In the genomic region with DNA sequence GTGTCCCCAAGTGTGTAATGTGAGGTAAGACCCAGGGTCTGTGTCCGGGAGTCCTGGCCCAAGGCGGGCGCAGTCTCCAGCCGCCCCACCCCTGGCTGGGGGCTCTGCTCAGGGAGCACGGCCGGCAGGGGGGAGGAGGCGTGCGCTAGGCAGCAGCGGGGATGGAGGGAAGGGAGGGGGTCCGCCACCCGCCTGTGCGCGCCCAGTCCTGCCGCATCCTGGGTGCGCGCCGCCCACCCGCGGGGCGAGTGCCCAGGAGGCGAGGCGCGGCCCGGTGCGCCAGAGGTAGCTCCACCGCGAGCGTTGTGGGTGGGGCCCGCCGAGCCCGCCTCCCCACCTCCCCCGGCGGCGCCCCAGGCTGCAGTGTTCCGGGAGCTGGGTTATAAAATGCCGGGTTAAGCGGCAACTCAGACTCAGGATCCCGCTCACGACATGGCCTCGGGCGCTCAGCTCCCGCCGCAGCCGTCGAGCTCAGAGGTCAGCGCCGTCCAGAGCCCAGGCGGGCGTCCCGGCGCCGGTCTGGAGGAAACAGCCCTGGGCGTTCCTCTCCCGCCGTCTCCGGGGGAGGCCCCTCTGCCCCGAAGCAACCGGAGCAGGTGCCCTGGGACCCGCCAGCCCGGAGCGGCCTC, we compare ENCODE assay signal across 1 cellular context.
TF ChIP-seq lines count a peak whose summit lies in the region.

TSS of gene CCNI2 (plus strand) at position 363 of the 629 bp plus-strand sequence. CDS start at position 433, 70 bp downstream.

TF ChIP-seq in HEK293, 187 proteins besides CTCF, POLR2A, EP300 and RAD21 (continued from another document and continues in another):
- no peak for TF ChIP-seq KLF7 (tag by site-specific recombination; IDR thresholded peaks at IDR 0.05; ENCODE audit: borderline replicate concordance)
- peak; percentile 84 for TF ChIP-seq GLIS2 (tag by site-specific recombination; IDR thresholded peaks at IDR 0.05)
- TF ChIP-seq, protein P1, sequence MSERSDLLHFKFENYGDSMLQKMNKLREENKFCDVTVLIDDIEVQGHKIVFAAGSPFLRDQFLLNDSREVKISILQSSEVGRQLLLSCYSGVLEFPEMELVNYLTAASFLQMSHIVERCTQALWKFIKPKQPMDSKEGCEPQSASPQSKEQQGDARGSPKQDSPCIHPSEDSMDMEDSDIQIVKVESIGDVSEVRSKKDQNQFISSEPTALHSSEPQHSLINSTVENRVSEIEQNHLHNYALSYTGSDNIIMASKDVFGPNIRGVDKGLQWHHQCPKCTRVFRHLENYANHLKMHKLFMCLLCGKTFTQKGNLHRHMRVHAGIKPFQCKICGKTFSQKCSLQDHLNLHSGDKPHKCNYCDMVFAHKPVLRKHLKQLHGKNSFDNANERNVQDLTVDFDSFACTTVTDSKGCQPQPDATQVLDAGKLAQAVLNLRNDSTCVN (tag by site-specific recombination; optimal IDR thresholded peaks at IDR 0.05): peak; percentile 72
- TF ChIP-seq ZNF521 (tag by site-specific recombination; IDR thresholded peaks at IDR 0.05): no peak
- no peak for TF ChIP-seq ZNF514 (tag by site-specific recombination; IDR thresholded peaks at IDR 0.05)
- TF ChIP-seq, protein P2, sequence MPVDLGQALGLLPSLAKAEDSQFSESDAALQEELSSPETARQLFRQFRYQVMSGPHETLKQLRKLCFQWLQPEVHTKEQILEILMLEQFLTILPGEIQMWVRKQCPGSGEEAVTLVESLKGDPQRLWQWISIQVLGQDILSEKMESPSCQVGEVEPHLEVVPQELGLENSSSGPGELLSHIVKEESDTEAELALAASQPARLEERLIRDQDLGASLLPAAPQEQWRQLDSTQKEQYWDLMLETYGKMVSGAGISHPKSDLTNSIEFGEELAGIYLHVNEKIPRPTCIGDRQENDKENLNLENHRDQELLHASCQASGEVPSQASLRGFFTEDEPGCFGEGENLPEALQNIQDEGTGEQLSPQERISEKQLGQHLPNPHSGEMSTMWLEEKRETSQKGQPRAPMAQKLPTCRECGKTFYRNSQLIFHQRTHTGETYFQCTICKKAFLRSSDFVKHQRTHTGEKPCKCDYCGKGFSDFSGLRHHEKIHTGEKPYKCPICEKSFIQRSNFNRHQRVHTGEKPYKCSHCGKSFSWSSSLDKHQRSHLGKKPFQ (tag by site-specific recombination; IDR thresholded peaks at IDR 0.05): no peak
- peak; percentile 80 for TF ChIP-seq ZNF692 (tag by site-specific recombination; IDR thresholded peaks at IDR 0.05)
- TF ChIP-seq ZNF596 (tag by site-specific recombination; IDR thresholded peaks at IDR 0.05): no peak
- TF ChIP-seq ZNF677 (tag by site-specific recombination; IDR thresholded peaks at IDR 0.05): no peak
- TF ChIP-seq INSM2 (tag by site-specific recombination; IDR thresholded peaks at IDR 0.05): no peak
- TF ChIP-seq ZFP41 (tag by site-specific recombination; IDR thresholded peaks at IDR 0.05; ENCODE audit: borderline replicate concordance): no peak
- TF ChIP-seq ZNF416 (tag by site-specific recombination; IDR thresholded peaks at IDR 0.05): no peak
- TF ChIP-seq ZNF341 (tag by site-specific recombination; IDR thresholded peaks at IDR 0.05; ENCODE audit: low read depth): peak; percentile 72
- TF ChIP-seq ZNF747 (tag by site-specific recombination; IDR thresholded peaks at IDR 0.05): no peak
- TF ChIP-seq ZXDB (tag by site-specific recombination; IDR thresholded peaks at IDR 0.05): no peak
- TF ChIP-seq KLF9 (tag by site-specific recombination; IDR thresholded peaks at IDR 0.05; ENCODE audit: low read depth): no peak
- no peak for TF ChIP-seq ZNF157 (tag by site-specific recombination; IDR thresholded peaks at IDR 0.05)
- no peak for TF ChIP-seq ZNF24 (tag by site-specific recombination; IDR thresholded peaks at IDR 0.05)
- TF ChIP-seq TCF7L2 (IDR thresholded peaks at IDR 0.05; ENCODE audit: borderline replicate concordance, low read depth, low read length): no peak
- TF ChIP-seq ZNF302 (tag by site-specific recombination; IDR thresholded peaks at IDR 0.05; ENCODE audit: low read depth): no peak
- peak; percentile 63 for TF ChIP-seq ZNF335 (tag by site-specific recombination; conservative IDR thresholded peaks at IDR 0.05)
- TF ChIP-seq ZBTB48 (tag by site-specific recombination; IDR thresholded peaks at IDR 0.05): peak; percentile 38; the same call in 1 of the 2 replicates
- no peak for TF ChIP-seq SALL2 (tag by site-specific recombination; IDR thresholded peaks at IDR 0.05; ENCODE audit: borderline replicate concordance)
- TF ChIP-seq, protein P3, sequence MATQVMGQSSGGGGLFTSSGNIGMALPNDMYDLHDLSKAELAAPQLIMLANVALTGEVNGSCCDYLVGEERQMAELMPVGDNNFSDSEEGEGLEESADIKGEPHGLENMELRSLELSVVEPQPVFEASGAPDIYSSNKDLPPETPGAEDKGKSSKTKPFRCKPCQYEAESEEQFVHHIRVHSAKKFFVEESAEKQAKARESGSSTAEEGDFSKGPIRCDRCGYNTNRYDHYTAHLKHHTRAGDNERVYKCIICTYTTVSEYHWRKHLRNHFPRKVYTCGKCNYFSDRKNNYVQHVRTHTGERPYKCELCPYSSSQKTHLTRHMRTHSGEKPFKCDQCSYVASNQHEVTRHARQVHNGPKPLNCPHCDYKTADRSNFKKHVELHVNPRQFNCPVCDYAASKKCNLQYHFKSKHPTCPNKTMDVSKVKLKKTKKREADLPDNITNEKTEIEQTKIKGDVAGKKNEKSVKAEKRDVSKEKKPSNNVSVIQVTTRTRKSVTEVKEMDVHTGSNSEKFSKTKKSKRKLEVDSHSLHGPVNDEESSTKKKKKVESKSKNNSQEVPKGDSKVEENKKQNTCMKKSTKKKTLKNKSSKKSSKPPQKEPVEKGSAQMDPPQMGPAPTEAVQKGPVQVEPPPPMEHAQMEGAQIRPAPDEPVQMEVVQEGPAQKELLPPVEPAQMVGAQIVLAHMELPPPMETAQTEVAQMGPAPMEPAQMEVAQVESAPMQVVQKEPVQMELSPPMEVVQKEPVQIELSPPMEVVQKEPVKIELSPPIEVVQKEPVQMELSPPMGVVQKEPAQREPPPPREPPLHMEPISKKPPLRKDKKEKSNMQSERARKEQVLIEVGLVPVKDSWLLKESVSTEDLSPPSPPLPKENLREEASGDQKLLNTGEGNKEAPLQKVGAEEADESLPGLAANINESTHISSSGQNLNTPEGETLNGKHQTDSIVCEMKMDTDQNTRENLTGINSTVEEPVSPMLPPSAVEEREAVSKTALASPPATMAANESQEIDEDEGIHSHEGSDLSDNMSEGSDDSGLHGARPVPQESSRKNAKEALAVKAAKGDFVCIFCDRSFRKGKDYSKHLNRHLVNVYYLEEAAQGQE (tag by site-specific recombination; IDR thresholded peaks at IDR 0.05): no peak
- TF ChIP-seq, protein P4, sequence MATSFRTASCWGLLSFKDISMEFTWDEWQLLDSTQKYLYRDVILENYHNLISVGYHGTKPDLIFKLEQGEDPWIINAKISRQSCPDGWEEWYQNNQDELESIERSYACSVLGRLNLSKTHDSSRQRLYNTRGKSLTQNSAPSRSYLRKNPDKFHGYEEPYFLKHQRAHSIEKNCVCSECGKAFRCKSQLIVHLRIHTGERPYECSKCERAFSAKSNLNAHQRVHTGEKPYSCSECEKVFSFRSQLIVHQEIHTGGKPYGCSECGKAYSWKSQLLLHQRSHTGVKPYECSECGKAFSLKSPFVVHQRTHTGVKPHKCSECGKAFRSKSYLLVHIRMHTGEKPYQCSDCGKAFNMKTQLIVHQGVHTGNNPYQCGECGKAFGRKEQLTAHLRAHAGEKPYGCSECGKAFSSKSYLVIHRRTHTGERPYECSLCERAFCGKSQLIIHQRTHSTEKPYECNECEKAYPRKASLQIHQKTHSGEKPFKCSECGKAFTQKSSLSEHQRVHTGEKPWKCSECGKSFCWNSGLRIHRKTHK (tag by site-specific recombination; IDR thresholded peaks at IDR 0.05): no peak
- peak; percentile 61; the same call in 1 of the 2 replicates for TF ChIP-seq KLF1 (tag by site-specific recombination; IDR thresholded peaks at IDR 0.05)
- TF ChIP-seq ZNF610 (tag by site-specific recombination; IDR thresholded peaks at IDR 0.05; ENCODE audit: borderline replicate concordance): no peak
- no peak for TF ChIP-seq ZNF133 (tag by site-specific recombination; IDR thresholded peaks at IDR 0.05)
- 0 out of 2 replicates have a peak, but pooled peaks have one; percentile 13 for TF ChIP-seq EGR2 (tag by site-specific recombination; IDR thresholded peaks at IDR 0.05; ENCODE audit: low read depth)
- TF ChIP-seq ZNF654 (tag by site-specific recombination; IDR thresholded peaks at IDR 0.05; ENCODE audit: low read depth): no peak
- TF ChIP-seq ZBTB20 (tag by site-specific recombination; IDR thresholded peaks at IDR 0.05): no peak
- TF ChIP-seq HOXD13 (CRISPR knock-in tag; IDR thresholded peaks at IDR 0.05; ENCODE audit: borderline replicate concordance): no peak
- no peak for TF ChIP-seq BCL11B (tag by site-specific recombination; IDR thresholded peaks at IDR 0.05; ENCODE audit: low read depth)
- TF ChIP-seq ZSCAN30 (tag by site-specific recombination; IDR thresholded peaks at IDR 0.05): no peak
- TF ChIP-seq ZNF174 (tag by site-specific recombination; IDR thresholded peaks at IDR 0.05): no peak
- peak; percentile 13; the same call in 1 of the 2 replicates for TF ChIP-seq OSR2 (tag by site-specific recombination; IDR thresholded peaks at IDR 0.05)
- TF ChIP-seq ZNF248 (tag by site-specific recombination; IDR thresholded peaks at IDR 0.05): no peak
- TF ChIP-seq ZNF362 (tag by site-specific recombination; IDR thresholded peaks at IDR 0.05): no peak
- TF ChIP-seq ZBTB8A (tag by site-specific recombination; IDR thresholded peaks at IDR 0.05): peak; percentile 61
- peak; percentile 7; the same call in 1 of the 2 replicates for TF ChIP-seq IKZF3 (tag by site-specific recombination; IDR thresholded peaks at IDR 0.05)
- TF ChIP-seq ZNF707 (tag by site-specific recombination; IDR thresholded peaks at IDR 0.05): no peak
- TF ChIP-seq ZNF2 (tag by site-specific recombination; IDR thresholded peaks at IDR 0.05): no peak
- no peak for TF ChIP-seq ZNF112 (tag by site-specific recombination; IDR thresholded peaks at IDR 0.05)
- TF ChIP-seq ZNF777 (tag by site-specific recombination; IDR thresholded peaks at IDR 0.05; ENCODE audit: borderline replicate concordance): no peak
- peak; percentile 91 for TF ChIP-seq ZNF423 (tag by site-specific recombination; IDR thresholded peaks at IDR 0.05)
- no peak for TF ChIP-seq ZNF548 (tag by site-specific recombination; IDR thresholded peaks at IDR 0.05)
- TF ChIP-seq ZNF549 (tag by site-specific recombination; IDR thresholded peaks at IDR 0.05): no peak
- TF ChIP-seq ZNF561 (tag by site-specific recombination; IDR thresholded peaks at IDR 0.05; ENCODE audit: borderline replicate concordance): no peak; the same call in 1 of the 2 replicates
- TF ChIP-seq ZNF658 (tag by site-specific recombination; IDR thresholded peaks at IDR 0.05): no peak
- TF ChIP-seq ZNF433 (tag by site-specific recombination; IDR thresholded peaks at IDR 0.05; ENCODE audit: low read depth): no peak
- TF ChIP-seq ZBTB17 (tag by site-specific recombination; IDR thresholded peaks at IDR 0.05): no peak
- TF ChIP-seq ZNF214 (tag by site-specific recombination; IDR thresholded peaks at IDR 0.05; ENCODE audit: borderline replicate concordance): no peak
- TF ChIP-seq ZNF146 (tag by site-specific recombination; IDR thresholded peaks at IDR 0.05): no peak
- 0 out of 2 replicates have a peak, but pooled peaks have one; percentile 29 for TF ChIP-seq ZNF501 (tag by site-specific recombination; IDR thresholded peaks at IDR 0.05)
- no peak for TF ChIP-seq SP3 (tag by site-specific recombination; IDR thresholded peaks at IDR 0.05)
- TF ChIP-seq RBAK (tag by site-specific recombination; IDR thresholded peaks at IDR 0.05): no peak
- peak; percentile 50; the same call in 1 of the 2 replicates for TF ChIP-seq KLF8 (tag by site-specific recombination; IDR thresholded peaks at IDR 0.05)
- TF ChIP-seq, protein P5, sequence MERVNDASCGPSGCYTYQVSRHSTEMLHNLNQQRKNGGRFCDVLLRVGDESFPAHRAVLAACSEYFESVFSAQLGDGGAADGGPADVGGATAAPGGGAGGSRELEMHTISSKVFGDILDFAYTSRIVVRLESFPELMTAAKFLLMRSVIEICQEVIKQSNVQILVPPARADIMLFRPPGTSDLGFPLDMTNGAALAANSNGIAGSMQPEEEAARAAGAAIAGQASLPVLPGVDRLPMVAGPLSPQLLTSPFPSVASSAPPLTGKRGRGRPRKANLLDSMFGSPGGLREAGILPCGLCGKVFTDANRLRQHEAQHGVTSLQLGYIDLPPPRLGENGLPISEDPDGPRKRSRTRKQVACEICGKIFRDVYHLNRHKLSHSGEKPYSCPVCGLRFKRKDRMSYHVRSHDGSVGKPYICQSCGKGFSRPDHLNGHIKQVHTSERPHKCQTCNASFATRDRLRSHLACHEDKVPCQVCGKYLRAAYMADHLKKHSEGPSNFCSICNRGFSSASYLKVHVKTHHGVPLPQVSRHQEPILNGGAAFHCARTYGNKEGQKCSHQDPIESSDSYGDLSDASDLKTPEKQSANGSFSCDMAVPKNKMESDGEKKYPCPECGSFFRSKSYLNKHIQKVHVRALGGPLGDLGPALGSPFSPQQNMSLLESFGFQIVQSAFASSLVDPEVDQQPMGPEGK (tag by site-specific recombination; IDR thresholded peaks at IDR 0.05): peak; percentile 87
